Comparison of ENCODE assay signal across 15 cellular contexts in the genomic region with DNA sequence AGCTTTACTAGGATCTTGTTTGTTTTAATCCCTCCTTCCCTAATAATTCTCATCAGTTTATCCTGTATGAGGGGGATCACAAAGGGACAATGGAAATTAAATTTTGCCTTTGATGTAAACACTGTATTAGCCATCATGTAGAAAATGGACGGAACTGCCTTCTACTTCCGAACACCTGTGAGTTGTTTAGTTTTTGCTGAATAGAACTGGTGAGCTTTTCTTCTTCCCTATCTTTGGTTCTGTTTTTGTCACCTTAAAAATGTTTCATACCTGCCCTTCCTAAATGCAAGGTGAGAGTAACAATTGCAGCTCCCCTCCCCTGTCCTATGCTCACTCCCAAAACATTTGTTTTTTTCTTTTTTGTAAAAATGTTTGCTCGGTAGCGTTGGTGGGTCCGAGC. TPM values are rescaled to one million over a fixed set of nuclear protein-coding genes. Genes with fewer than 3 reads are reported as not detected.
DNase-seq lines count a peak whose midpoint lies in the region; ATAC-seq and TF ChIP-seq lines count a peak whose summit lies in the region.
"Had no signal": no experiment of that assay in that cellular context is flagged by ENCODE, and none has a peak within 500 bp of the region (broad histone marks: within the 10 kb centered on the region; RNA-seq: fewer than 3 reads in every experiment).

No MANE protein-coding gene starts in this region.

- H3K27me3 Mint-ChIP-seq in MCF 10A (ENCODE audit: insufficient read depth, unreplicated experiment), result no peaks in the 10 kb centered on the region

- H3K9me3 ChIP-seq in breast epithelium (no peaks in the 10 kb centered on the region), Peyer's patch (no peaks in the 10 kb centered on the region), liver (ENCODE audit: control insufficient read depth in 4 of 4, low read length in 3 of 4) (no peaks in the 10 kb centered on the region)
- H3K9me3 ChIP-seq: ascending aorta had no signal

- H3K36me3 Mint-ChIP-seq in MCF 10A (ENCODE audit: insufficient read depth, unreplicated experiment), result no peaks in the 10 kb centered on the region
- H3K36me3 Mint-ChIP-seq: stimulated activated memory B cell treated with anti-CD40 and anti-IgM and Interleukin-4, amounts not matched to agents 10 μg/mL and 1 μg/mL and 100 μg/mL, for 72 hours had no signal

- POLR2A ChIA-PET in MCF 10A (lab: Yijun Ruan, JAX), result no interaction called here

- 5% methylated on average over 5 of the region's 5 CpGs for WGBS in liver
- 9% methylated on average over 5 of the region's 5 CpGs for WGBS in urinary bladder

- BruUV-seq in MCF 10A (replicated peaks; lab: Mats Ljungman, UMichigan), result no TSS peak

- no peaks in the 10 kb centered on the region for H3K36me3 ChIP-seq in breast epithelium
- H3K36me3 ChIP-seq in Peyer's patch, result no peaks in the 10 kb centered on the region
- H3K36me3 ChIP-seq in liver (ENCODE audit: control insufficient read depth in 4 of 4, insufficient read depth in 3 of 4, low read depth in 1 of 4, low read length in 3 of 4), result peaks cover 0 to 1% (median 0%) of the 10 kb centered on the region in 4 donors
- H3K36me3 ChIP-seq in urinary bladder (ENCODE audit: insufficient read depth), result no peaks in the 10 kb centered on the region
- H3K36me3 ChIP-seq: ascending aorta had no signal

- CTCF ChIA-PET in MCF 10A (lab: Yijun Ruan, JAX), result no interaction called here

- no peak overlapping the region for H3K27ac Mint-ChIP-seq in MCF 10A (ENCODE audit: low read depth, unreplicated experiment)
- H3K27ac Mint-ChIP-seq: activated T-helper 17 cell treated with anti-CD3 and anti-CD28 coated beads, Interleukin-2, amount 50 U/mL, for 72 hours; stimulated activated memory B cell treated with anti-CD40 and anti-IgM and Interleukin-4, amounts not matched to agents 10 μg/mL and 1 μg/mL and 100 μg/mL, for 72 hours had no signal

- H3K9ac ChIP-seq in liver (ENCODE audit: low read depth in 1 of 2, low read length in 2 of 2), result peak overlapping the region; percentile 3 to 93

- H3K4me1 Mint-ChIP-seq in MCF 10A (ENCODE audit: insufficient read depth, unreplicated experiment), result no peaks in the 10 kb centered on the region
- H3K4me1 Mint-ChIP-seq: activated T-helper 17 cell treated with anti-CD3 and anti-CD28 coated beads, Interleukin-2, amount 50 U/mL, for 72 hours; stimulated activated memory B cell treated with anti-CD40 and anti-IgM and Interleukin-4, amounts not matched to agents 10 μg/mL and 1 μg/mL and 100 μg/mL, for 72 hours had no signal

- intact Hi-C loops in breast epithelium (cut with DNase I; ENCODE audit: low total_unique reads) (no loop called here), MCF 10A (cut with micrococcal nuclease) (no loop called here)

- H3K27me3 ChIP-seq in breast epithelium (peaks cover 10 to 94% of the 10 kb centered on the region in 2 donors), Peyer's patch (peaks cover 0 to 44% of the 10 kb centered on the region in 2 donors), liver (ENCODE audit: control insufficient read depth in 4 of 4, insufficient read depth in 4 of 4, low read length in 3 of 4) (no peaks in the 10 kb centered on the region)

- TF ChIP-seq RAD21 in liver (IDR thresholded peaks at IDR 0.05), result no peak

- DNase-seq in breast epithelium (ENCODE audit: low spot score in 2 of 2) (no peak), MCF 10A (ENCODE audit: unreplicated experiment) (no peak), Peyer's patch (no peak)
- no peak for DNase-seq in stimulated activated CD8-positive, alpha-beta memory T cell treated with anti-CD3 and anti-CD28 coated beads, Interleukin-4, amount 100 ng/mL, for 48 hours
- DNase-seq in activated T-cell treated with anti-CD3 and anti-CD28 coated beads, Interleukin-2, amount 50 U/mL, for 48 hours, result no peak
- DNase-seq: activated CD4-positive, alpha-beta T cell treated with anti-CD3 and anti-CD28 coated beads for 48 hours; effector CD8-positive, alpha-beta T cell; NCI-H2107; SW 1271 had no signal

- no peak for ATAC-seq in HG03135 (IDR thresholded peaks at IDR 0.05; ENCODE audit: unreplicated experiment)
- ATAC-seq: activated T-helper 17 cell treated with anti-CD3 and anti-CD28 coated beads, Interleukin-2, amount 50 U/mL, for 72 hours; stimulated activated memory B cell treated with anti-CD40 and anti-IgM and Interleukin-4, amounts not matched to agents 10 μg/mL and 1 μg/mL and 100 μg/mL, for 72 hours had no signal

- H3K4me1 ChIP-seq in breast epithelium (peaks cover 0 to 8% of the 10 kb centered on the region in 2 donors), Peyer's patch (peaks cover 0 to 10% (median 0%) of the 10 kb centered on the region in 4 donors), liver (ENCODE audit: control insufficient read depth in 4 of 4, insufficient read depth in 4 of 4, low read length in 3 of 4) (peaks cover 0 to 6% (median 2%) of the 10 kb centered on the region in 4 donors), urinary bladder (ENCODE audit: insufficient read depth) (no peaks in the 10 kb centered on the region)

- H3K9me3 Mint-ChIP-seq in MCF 10A (ENCODE audit: unreplicated experiment), result no peaks in the 10 kb centered on the region
- H3K9me3 Mint-ChIP-seq: stimulated activated memory B cell treated with anti-CD40 and anti-IgM and Interleukin-4, amounts not matched to agents 10 μg/mL and 1 μg/mL and 100 μg/mL, for 72 hours had no signal

- TF ChIP-seq CTCF in breast epithelium (IDR thresholded peaks at IDR 0.05) (no peak), MCF 10A (IDR thresholded peaks at IDR 0.05; ENCODE audit: unreplicated experiment) (no peak), Peyer's patch (IDR thresholded peaks at IDR 0.05) (no peak), liver (IDR thresholded peaks at IDR 0.05; ENCODE audit: low read depth, low read length, missing input control) (no peak)

- peak overlapping the region in 2 of 3 donors; percentile 27 to 80 for H3K4me3 ChIP-seq in breast epithelium
- peak overlapping the region in 3 of 4 donors; percentile 12 to 59 (median 54) for H3K4me3 ChIP-seq in Peyer's patch
- peak overlapping the region in 2 of 3 donors; percentile 55 to 71 for H3K4me3 ChIP-seq in liver (ENCODE audit: low read depth in 1 of 3, low read length in 3 of 3)
- peak overlapping the region; percentile 19 for H3K4me3 ChIP-seq in urinary bladder (ENCODE audit: low read depth, low read length)
- H3K4me3 ChIP-seq: ascending aorta had no signal

- no peak overlapping the region for H3K4me3 Mint-ChIP-seq in MCF 10A (ENCODE audit: unreplicated experiment)
- H3K4me3 Mint-ChIP-seq: activated T-helper 17 cell treated with anti-CD3 and anti-CD28 coated beads, Interleukin-2, amount 50 U/mL, for 72 hours; stimulated activated memory B cell treated with anti-CD40 and anti-IgM and Interleukin-4, amounts not matched to agents 10 μg/mL and 1 μg/mL and 100 μg/mL, for 72 hours had no signal

- TF ChIP-seq POLR2A in breast epithelium (IDR thresholded peaks at IDR 0.05) (no peak), Peyer's patch (IDR thresholded peaks at IDR 0.05) (no peak)

- H3K27ac ChIP-seq in breast epithelium, result peak overlapping the region; percentile 75 to 84
- peak overlapping the region in 3 of 4 donors; percentile 71 to 81 (median 73) for H3K27ac ChIP-seq in Peyer's patch
- H3K27ac ChIP-seq in liver (ENCODE audit: low read depth in 1 of 2, low read length in 2 of 2), result peak overlapping the region; percentile 76 to 86
- H3K27ac ChIP-seq in urinary bladder (ENCODE audit: low read depth), result peak overlapping the region; percentile 86
- H3K27ac ChIP-seq: ascending aorta had no signal

TF ChIP-seq in liver, 16 proteins besides CTCF, POLR2A, EP300 and RAD21 (continues in another document):
- TF ChIP-seq RXRA (IDR thresholded peaks at IDR 0.05), result no peak
- no peak for TF ChIP-seq MAX (IDR thresholded peaks at IDR 0.05)
- no peak for TF ChIP-seq YY1 (IDR thresholded peaks at IDR 0.05)
- TF ChIP-seq GABPA (IDR thresholded peaks at IDR 0.05 in 1 of 2, conservative IDR thresholded peaks at IDR 0.05 in 1 of 2), result no peak
- no peak for TF ChIP-seq HNF4G (IDR thresholded peaks at IDR 0.05)
- no peak for TF ChIP-seq JUND (IDR thresholded peaks at IDR 0.05)
- TF ChIP-seq FOXA1 (IDR thresholded peaks at IDR 0.05), result no peak

RNA-seq across cellular contexts. Expression of gene FOXA1, which starts 7.6 kb away (rescaled TPM):
- 10 to 100 TPM in 2 of 3 donors, under 1 TPM in 1; 0.32 to 80.6 (median 74.4) TPM for total RNA-seq in breast epithelium
- 8.6 and 11.2 TPM in 2 replicates for total RNA-seq in MCF 10A (2022)
- 10 to 100 TPM in 3 of 4 donors, 1 to 10 TPM in 1; 7.4 to 24.6 (median 21.4) TPM for total RNA-seq in Peyer's patch
- 10 to 100 TPM in 1 of 2 donors, 1 to 10 TPM in 1; 8.0 to 37.5 TPM for total RNA-seq in liver
- polyA plus RNA-seq in liver, result 10 to 100 TPM; 13.0 to 19.2 TPM
- 14.1 TPM for total RNA-seq in urinary bladder
- polyA plus RNA-seq in urinary bladder, result 8.8 TPM
- total RNA-seq: ascending aorta had no signal

RNA-seq across cellular contexts. Expression of gene TTC6, which starts 8.0 kb away (rescaled TPM):
- total RNA-seq in breast epithelium (10 to 100 TPM in 2 of 3 donors, not detected in 1; 74.7 to 78.6 TPM), MCF 10A (2022) (0.96 and 0.98 TPM in 2 replicates), Peyer's patch (10 to 100 TPM in 1 of 4 donors, 1 to 10 TPM in 2, not detected in 1; 1.8 to 12.7 (median 3.6) TPM), liver (10 to 100 TPM in 1 of 2 donors, 1 to 10 TPM in 1; 2.0 to 21.7 TPM), urinary bladder (7.1 TPM)
- polyA plus RNA-seq in liver (1 to 10 TPM in 1 of 2 donors, under 1 TPM in 1; 0.74 to 5.2 TPM), urinary bladder (0.34 TPM)
- total RNA-seq: activated T-helper 17 cell treated with anti-CD3 and anti-CD28 coated beads, Interleukin-2, amount 50 U/mL, for 72 hours; ascending aorta had no signal
